9 cellular contexts compared by ENCODE assay signal in the genomic region with DNA sequence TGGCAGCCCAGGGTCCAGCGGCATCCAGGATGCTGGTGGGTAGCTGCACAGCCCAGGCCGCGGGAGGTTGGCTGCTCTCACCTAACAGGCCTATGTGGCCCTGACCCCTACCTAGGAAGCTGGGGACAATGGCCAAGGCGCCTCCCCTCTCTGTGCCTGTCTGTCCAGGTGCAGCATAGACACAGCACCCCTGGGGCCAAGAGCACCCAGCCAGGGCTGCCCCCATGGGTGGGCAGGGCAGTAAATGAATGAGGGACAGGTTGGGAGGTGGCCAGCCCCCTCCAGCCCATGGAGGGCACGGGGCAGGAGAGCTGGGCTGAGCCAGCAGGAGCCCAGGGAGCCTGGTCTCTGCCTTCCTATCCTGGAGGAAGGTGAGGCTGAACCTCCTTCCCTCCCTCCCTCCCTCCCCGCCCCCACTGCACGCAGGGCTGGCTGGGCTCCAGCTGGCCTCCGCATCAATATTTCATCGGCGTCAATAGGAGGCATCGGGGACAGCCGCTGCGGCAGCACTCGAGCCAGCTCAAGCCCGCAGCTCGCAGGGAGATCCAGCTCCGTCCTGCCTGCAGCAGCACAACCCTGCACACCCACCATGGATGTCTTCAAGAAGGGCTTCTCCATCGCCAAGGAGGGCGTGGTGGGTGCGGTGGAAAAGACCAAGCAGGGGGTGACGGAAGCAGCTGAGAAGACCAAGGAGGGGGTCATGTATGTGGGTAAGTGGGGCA. TPM values are rescaled to one million over a fixed set of nuclear protein-coding genes. Genes with fewer than 3 reads are reported as not detected.
DNase-seq lines count a peak whose midpoint lies in the region; ATAC-seq, FAIRE-seq and TF ChIP-seq lines count a peak whose summit lies in the region.
"Had no signal": no experiment of that assay in that cellular context is flagged by ENCODE, and none has a peak within 500 bp of the region (broad histone marks: within the 10 kb centered on the region; RNA-seq: fewer than 3 reads in every experiment).

SNCG (plus strand) TSS at position 491 of the 722 bp plus-strand sequence; CDS start at position 590, 99 bp downstream.

- ATAC-seq in K562 = peak; percentile 18
- no peak for ATAC-seq in stimulated activated effector memory CD8-positive, alpha-beta T cell treated with anti-CD3 and anti-CD28 coated beads, Interleukin-12 subunit alpha, Interleukin-12 subunit beta, amount 100 ng/mL, for 72 hours
- ATAC-seq in HG02981 (IDR thresholded peaks at IDR 0.05; ENCODE audit: unreplicated experiment) = no peak

- H3K9me3 Mint-ChIP-seq in stimulated activated effector memory CD8-positive, alpha-beta T cell treated with anti-CD3 and anti-CD28 coated beads, Interleukin-12 subunit alpha, Interleukin-12 subunit beta, amount 100 ng/mL, for 72 hours = no peaks in the 10 kb centered on the region
- peaks cover 2% of the 10 kb centered on the region for H3K9me3 Mint-ChIP-seq in activated naive CD8-positive, alpha-beta T cell treated with anti-CD3 and anti-CD28 coated beads for 36 hours

- POLR2A ChIA-PET in K562 (lab: Yijun Ruan, JAX) = no interaction called here

- WGBS in K562 (ENCODE audit: insufficient coverage, low coverage, missing lambda C conversion rate) = 8% methylated on average over 7 of the region's 21 CpGs

- in situ Hi-C loops in K562 (cut with MboI) = no loop called here

- CTCF ChIA-PET in K562 (lab: Yijun Ruan, JAX; ENCODE audit: low intra/inter-chr PET ratio) = interaction anchor here (4.5 kb wide), 1 partner anchor 19 kb away, joined by 28 read pairs; no protein-coding TSS in a partner anchor

- no peaks in the 10 kb centered on the region for H3K27me3 Mint-ChIP-seq in activated naive CD8-positive, alpha-beta T cell treated with anti-CD3 and anti-CD28 coated beads for 36 hours
- H3K27me3 Mint-ChIP-seq: activated CD4-positive, alpha-beta memory T cell treated with anti-CD3 and anti-CD28 coated beads for 36 hours had no signal

- H3K4me3 ChIP-seq in HUES6 (ENCODE audit: low read depth, low read length) = no peak within 1 kb of the TSS
- H3K4me3 ChIP-seq in K562 = peak within 1 kb of the TSS; percentile 49
- peak within 1 kb of the TSS in 1 of 2 donors; percentile 44 for H3K4me3 ChIP-seq in kidney (ENCODE audit: low read length in 2 of 2)

- H3K4me1 Mint-ChIP-seq in stimulated activated effector memory CD8-positive, alpha-beta T cell treated with anti-CD3 and anti-CD28 coated beads, Interleukin-12 subunit alpha, Interleukin-12 subunit beta, amount 100 ng/mL, for 72 hours = peaks cover 6% of the 10 kb centered on the region
- H3K4me1 Mint-ChIP-seq in activated naive CD8-positive, alpha-beta T cell treated with anti-CD3 and anti-CD28 coated beads for 36 hours = no peaks in the 10 kb centered on the region

- H3K9me3 ChIP-seq in HUES6 (ENCODE audit: control insufficient read depth, insufficient read depth, low read depth, low read length) (peaks cover 4% of the 10 kb centered on the region), K562 (replicated peaks; ENCODE audit: control insufficient read depth, insufficient read depth, low read depth, low read length) (0 out of 2 replicates have a peak, but pooled peaks cover 3% of the 10 kb centered on the region), kidney (ENCODE audit: control insufficient read depth in 1 of 2, low read length in 2 of 2) (no peaks in the 10 kb centered on the region)

- H4K20me1 ChIP-seq in K562 (replicated peaks; ENCODE audit: control insufficient read depth, insufficient read depth, low read length) = no peaks in the 10 kb centered on the region

- peak within 1 kb of the TSS; percentile 13; the same call in 1 of the 2 replicates for H3K27ac ChIP-seq in HUES6 (ENCODE audit: low read depth, low read length)
- H3K27ac ChIP-seq in K562 (ENCODE audit: extremely low read depth, low read depth, low read length) = peak within 1 kb of the TSS; percentile 91
- H3K27ac ChIP-seq in kidney (ENCODE audit: low read depth in 2 of 2, low read length in 2 of 2) = peak within 1 kb of the TSS; percentile 67 to 87

- TF ChIP-seq POLR2A in K562 (conservative IDR thresholded peaks at IDR 0.05) = no peak

- peak within 1 kb of the TSS; percentile 8 for H3K9ac ChIP-seq in HUES6 (ENCODE audit: low read length)
- peak within 1 kb of the TSS; percentile 79 to 90 for H3K9ac ChIP-seq in K562 (ENCODE audit: insufficient read depth in 1 of 2, low read depth in 2 of 2, low read length in 2 of 2)
- peak within 1 kb of the TSS; percentile 32 to 40 for H3K9ac ChIP-seq in kidney (ENCODE audit: low read length in 2 of 2)

- no TSS peak for BruUV-seq in K562 (replicated peaks; lab: Mats Ljungman, UMichigan)

- TF ChIP-seq RAD21 in K562 (CRISPR knock-in tag; conservative IDR thresholded peaks at IDR 0.05 in 1 of 2, IDR thresholded peaks at IDR 0.05 in 1 of 2) = no peak

- no peak within 1 kb of the TSS for H3K4me3 Mint-ChIP-seq in stimulated activated effector memory CD8-positive, alpha-beta T cell treated with anti-CD3 and anti-CD28 coated beads, Interleukin-12 subunit alpha, Interleukin-12 subunit beta, amount 100 ng/mL, for 72 hours
- H3K4me3 Mint-ChIP-seq in activated naive CD8-positive, alpha-beta T cell treated with anti-CD3 and anti-CD28 coated beads for 36 hours = no peak within 1 kb of the TSS
- H3K4me3 Mint-ChIP-seq: activated CD4-positive, alpha-beta memory T cell treated with anti-CD3 and anti-CD28 coated beads for 36 hours had no signal

- H3K36me3 ChIP-seq in HUES6 (ENCODE audit: control insufficient read depth, insufficient read depth, low read length) = no peaks in the 10 kb centered on the region
- peaks cover 4% of the 10 kb centered on the region; the same call in 2 of the 3 replicates for H3K36me3 ChIP-seq in K562 (ENCODE audit: control insufficient read depth, insufficient read depth, low read length)
- H3K36me3 ChIP-seq in kidney (ENCODE audit: control insufficient read depth in 1 of 2, insufficient read depth in 2 of 2, low read length in 2 of 2) = no peaks in the 10 kb centered on the region

- FAIRE-seq in K562 (lab: Jason Lieb, UNC) (peak; percentile 44), kidney (lab: Jason Lieb, UNC) (no peak)

- intact Hi-C loops in K562 (cut with micrococcal nuclease) (no loop called here), kidney (cut with DNase I) (no loop called here)

- no peak for TF ChIP-seq CTCF in K562 (IDR thresholded peaks at IDR 0.05 in 2 of 3, conservative IDR thresholded peaks at IDR 0.05 in 1 of 3; ENCODE audit: insufficient read depth in 2 of 3, low read depth in 1 of 3, low read length in 3 of 3)
- TF ChIP-seq CTCF in kidney (IDR thresholded peaks at IDR 0.05; ENCODE audit: borderline replicate concordance, extremely low read depth, insufficient read depth) = no peak

- peak within 1 kb of the TSS; percentile 54 for H3K27ac Mint-ChIP-seq in stimulated activated effector memory CD8-positive, alpha-beta T cell treated with anti-CD3 and anti-CD28 coated beads, Interleukin-12 subunit alpha, Interleukin-12 subunit beta, amount 100 ng/mL, for 72 hours
- no peak within 1 kb of the TSS for H3K27ac Mint-ChIP-seq in activated naive CD8-positive, alpha-beta T cell treated with anti-CD3 and anti-CD28 coated beads for 36 hours
- H3K27ac Mint-ChIP-seq: activated CD4-positive, alpha-beta memory T cell treated with anti-CD3 and anti-CD28 coated beads for 36 hours had no signal

- no peaks in the 10 kb centered on the region for H3K9me1 ChIP-seq in K562 (ENCODE audit: control insufficient read depth, insufficient read depth, low read length)

- H2AFZ ChIP-seq in K562 (ENCODE audit: low read depth, low read length) = peak within 1 kb of the TSS; percentile 83

- peak within 1 kb of the TSS; percentile 83 for H3K4me2 ChIP-seq in K562 (ENCODE audit: insufficient read depth, low read length)

- peaks cover 17% of the 10 kb centered on the region; the same call in 2 of the 3 replicates for H3K79me2 ChIP-seq in K562 (ENCODE audit: control insufficient read depth, insufficient read depth, low read length)

- no peak for TF ChIP-seq EP300 in K562 (IDR thresholded peaks at IDR 0.05; ENCODE audit: low read length)

- H3K4me1 ChIP-seq in HUES6 (ENCODE audit: control insufficient read depth, insufficient read depth, low read length) (peaks cover 80% of the 10 kb centered on the region), K562 (replicated peaks in 1 of 2; ENCODE audit: control insufficient read depth in 2 of 2, insufficient read depth in 2 of 2, low read length in 2 of 2) (peaks cover 68 to 89% of the 10 kb centered on the region in 2 experiments), kidney (ENCODE audit: control insufficient read depth in 1 of 2, insufficient read depth in 1 of 2, low read depth in 1 of 2, low read length in 2 of 2) (peaks cover 12 to 43% of the 10 kb centered on the region in 2 donors)

- no peaks in the 10 kb centered on the region for H3K36me3 Mint-ChIP-seq in stimulated activated effector memory CD8-positive, alpha-beta T cell treated with anti-CD3 and anti-CD28 coated beads, Interleukin-12 subunit alpha, Interleukin-12 subunit beta, amount 100 ng/mL, for 72 hours
- no peaks in the 10 kb centered on the region for H3K36me3 Mint-ChIP-seq in activated naive CD8-positive, alpha-beta T cell treated with anti-CD3 and anti-CD28 coated beads for 36 hours
- H3K36me3 Mint-ChIP-seq: activated CD4-positive, alpha-beta memory T cell treated with anti-CD3 and anti-CD28 coated beads for 36 hours had no signal

- DNase-seq in K562 (ENCODE audit: extremely low read depth in 1 of 4, low spot score in 3 of 4) (peak; percentile 54 to 83 (median 57)), kidney (peak; percentile 78), RPMI8226 (no peak), activated gamma-delta T cell treated with Interleukin-2 at 50 U/mL for 16 hours (no peak)
- DNase-seq in stimulated activated effector memory CD8-positive, alpha-beta T cell treated with anti-CD3 and anti-CD28 coated beads, Interleukin-12 subunit alpha, Interleukin-12 subunit beta, amount 100 ng/mL, for 72 hours (ENCODE audit: low spot score in 2 of 2) = no peak
- no peak for DNase-seq in activated naive CD8-positive, alpha-beta T cell treated with anti-CD3 and anti-CD28 coated beads for 36 hours
- DNase-seq: activated CD4-positive, alpha-beta memory T cell treated with anti-CD3 and anti-CD28 coated beads for 36 hours had no signal

- no peaks in the 10 kb centered on the region for H3K27me3 ChIP-seq in HUES6 (ENCODE audit: control insufficient read depth, insufficient read depth, low read length)
- H3K27me3 ChIP-seq in K562 (ENCODE audit: control insufficient read depth in 2 of 2, insufficient read depth in 2 of 2, low read length in 2 of 2) = no peaks in the 10 kb centered on the region

RNA-seq across cellular contexts. Expression of gene SNCG, which starts in this region (rescaled TPM):
- 20.0 and 61.3 TPM in 2 replicates for total RNA-seq in K562 (2011; cell fraction: chromatin; rRNA removed; ENCODE audit: low replicate concordance)
- total RNA-seq in K562 (2011; cell fraction: nucleolus; rRNA removed) = 72.0 and 82.9 TPM in 2 replicates
- 49.9 and 55.1 TPM in 2 replicates for total RNA-seq in K562 (2011; cell fraction: nucleoplasm; rRNA removed)
- total RNA-seq in K562 (2014; rRNA removed) (135 and 142 TPM in 2 replicates), K562 (2014; rRNA removed; fragmentation: Illumina TruSeq; extraction: Trizol) (16.7 and 27.3 TPM in 2 replicates), K562 (2015; rRNA removed; fragmentation: Illumina TruSeq; extraction: Trizol) (104 TPM in 2 replicates), K562 (2021) (86.6 and 93.6 TPM in 2 replicates), kidney (41.3 TPM)
- polyA plus RNA-seq in K562 (2011; rRNA removed) (64.0 and 146 TPM in 2 replicates), K562 (2014; fragmentation: Illumina TruSeq; extraction: Trizol) (45.5 and 108 TPM in 2 replicates), K562 (2014; fragmentation: Nextera tagmentation; extraction: Ambion mirVana) (10 to 100 TPM in 1 of 2 experiments, 1 to 10 TPM in 1; 9.8 to 34.3 TPM), K562 (2014; rRNA removed) (132 and 141 TPM in 2 replicates), kidney (ENCODE audit: insufficient read depth, low read depth, low replicate concordance) (92.8 TPM)
- 66.6 and 210 TPM in 2 replicates for polyA plus RNA-seq in K562 (2011; cell fraction: cytosol; rRNA removed)
- 63.9 and 189 TPM in 2 replicates for polyA plus RNA-seq in K562 (2011; cell fraction: nucleus; rRNA removed)
- 88.6 and 139 TPM in 2 replicates for polyA plus RNA-seq in K562 (2012)
- polyA minus RNA-seq in K562 (2011; rRNA and poly(A)+ RNA removed) = 22.0 and 71.1 TPM in 2 replicates
- polyA minus RNA-seq in K562 (2011; cell fraction: cytosol; rRNA and poly(A)+ RNA removed) = 38.1 and 88.0 TPM in 2 replicates
- polyA minus RNA-seq in K562 (2011; cell fraction: nucleus; rRNA and poly(A)+ RNA removed) = 11.4 and 21.5 TPM in 2 replicates
- total RNA-seq in activated naive CD8-positive, alpha-beta T cell treated with anti-CD3 and anti-CD28 coated beads for 36 hours = not detected
- total RNA-seq: activated CD4-positive, alpha-beta memory T cell treated with anti-CD3 and anti-CD28 coated beads for 36 hours had no signal

Comparison
In these comparisons a context has a peak if more than half of its experiments do, and no peak if none do; other contexts are left out.
1. RNA of gene SNCG (total RNA-seq): 16.7 to 142 TPM in K562 and 41.3 TPM in kidney (single experiment); not detected in activated naive CD8-positive, alpha-beta T cell treated with anti-CD3 and anti-CD28 coated beads for 36 hours; every median in the first group is over 10 times any median in the second.
2. H3K27ac ChIP-seq: peak in every context shown above with its lines; median percentile 91 in K562; 77 in kidney; 13 in HUES6.
3. H3K9ac ChIP-seq: peak in every context shown above with its lines; median percentile 84 in K562; 36 in kidney; 8 in HUES6.
4. DNase-seq: peak in K562 (4 of 4) and kidney (single experiment); none in stimulated activated effector memory CD8-positive, alpha-beta T cell treated with anti-CD3 and anti-CD28 coated beads, Interleukin-12 subunit alpha, Interleukin-12 subunit beta, amount 100 ng/mL, for 72 hours (0 of 2), RPMI8226 (single experiment), activated naive CD8-positive, alpha-beta T cell treated with anti-CD3 and anti-CD28 coated beads for 36 hours (single experiment) and activated gamma-delta T cell treated with Interleukin-2 at 50 U/mL for 16 hours (single experiment).